In genomic region chr2:200944467-200945394, GRCh38 we compare ENCODE assay signal across 8 cellular contexts. TPM values are rescaled to one million over a fixed set of nuclear protein-coding genes. Genes with fewer than 3 reads are reported as not detected.
DNase-seq lines count a peak whose midpoint lies in the region; ATAC-seq and TF ChIP-seq lines count a peak whose summit lies in the region.

No MANE protein-coding gene starts in this region.

- DNase-seq in ELR (ENCODE audit: low read depth) (peak; percentile 97), RPMI7951 (ENCODE audit: low read depth) (peak; percentile 80), brain pericyte (ENCODE audit: low read depth, low spot score) (peak; percentile 46), smooth muscle cell (lab: John Stamatoyannopoulos, UW; ENCODE audit: unreplicated experiment) (no peak), NCI-H446 treated with DMSO at 0.1 percent for 48 hours (lab: John Stamatoyannopoulos, UW) (no peak), inferior parietal cortex (ENCODE audit: extremely low spot score) (no peak), WERI-Rb-1 (no peak)

- no peaks in the 10 kb centered on the region for H3K79me2 ChIP-seq in smooth muscle cell (ENCODE audit: low read depth)

- H3K27me3 ChIP-seq in smooth muscle cell (ENCODE audit: low read depth), result no peaks in the 10 kb centered on the region
- no peaks in the 10 kb centered on the region for H3K27me3 ChIP-seq in WERI-Rb-1 (ENCODE audit: insufficient read depth, low read depth, severe bottlenecking)

- peaks cover 2% of the 10 kb centered on the region for H3K36me3 ChIP-seq in smooth muscle cell (ENCODE audit: low read depth)
- H3K36me3 ChIP-seq in WERI-Rb-1, result peaks cover 47% of the 10 kb centered on the region

- H3K9me3 ChIP-seq in smooth muscle cell (replicated peaks; ENCODE audit: low read depth), result no peaks in the 10 kb centered on the region
- H3K9me3 ChIP-seq in WERI-Rb-1 (ENCODE audit: severe bottlenecking), result no peaks in the 10 kb centered on the region

- H3K9ac ChIP-seq in smooth muscle cell (ENCODE audit: low read depth), result peak overlapping the region; percentile 25

- H3K4me3 ChIP-seq in smooth muscle cell, result no peak overlapping the region
- no peak overlapping the region for H3K4me3 ChIP-seq in WERI-Rb-1 (ENCODE audit: low read depth, low read length)

- H4K20me1 ChIP-seq in smooth muscle cell (ENCODE audit: low read depth), result no peaks in the 10 kb centered on the region

- no peak for ATAC-seq in HG03378 (IDR thresholded peaks at IDR 0.05; ENCODE audit: unreplicated experiment)

- no peaks in the 10 kb centered on the region for H3F3A ChIP-seq in smooth muscle cell (ENCODE audit: low read depth)

- TF ChIP-seq CTCF in smooth muscle cell (IDR thresholded peaks at IDR 0.05; ENCODE audit: borderline replicate concordance, insufficient read depth, poor library complexity, severe bottlenecking) (no peak), WERI-Rb-1 (IDR thresholded peaks at IDR 0.05; ENCODE audit: low read depth, low read length) (no peak)

- H2AFZ ChIP-seq in smooth muscle cell (ENCODE audit: low read depth), result no peak overlapping the region

- peak overlapping the region; percentile 15 for H3K4me2 ChIP-seq in smooth muscle cell

- H3K27ac ChIP-seq in smooth muscle cell (ENCODE audit: low read depth), result peak overlapping the region; percentile 94
- no peak overlapping the region for H3K27ac ChIP-seq in WERI-Rb-1

- WGBS in smooth muscle cell (ENCODE audit: low lambda C conversion rate), result 60% methylated on average over 12 of the region's 12 CpGs

- H3K4me1 ChIP-seq in smooth muscle cell (ENCODE audit: low read depth), result no peaks in the 10 kb centered on the region

RNA-seq across cellular contexts. Expression of gene ORC2, which starts 18.7 kb away (rescaled TPM):
- 16.8 and 17.1 TPM in 2 replicates for total RNA-seq in RPMI7951 (2014; rRNA removed; shearing (Covaris generic))
- 11.5 and 16.0 TPM in 2 replicates for total RNA-seq in smooth muscle cell
- polyA plus RNA-seq in smooth muscle cell, result 7.1 and 8.3 TPM in 2 replicates

RNA-seq across cellular contexts. Expression of gene NIF3L1, which starts 55.6 kb away (rescaled TPM):
- total RNA-seq in RPMI7951 (2014; rRNA removed; shearing (Covaris generic)), result 91.8 and 107 TPM in 2 replicates
- total RNA-seq in smooth muscle cell, result 28.8 and 39.7 TPM in 2 replicates
- 22.3 and 24.0 TPM in 2 replicates for polyA plus RNA-seq in smooth muscle cell

RNA-seq across cellular contexts. Expression of gene PPIL3, which starts 55.9 kb away (rescaled TPM):
- 43.8 and 71.6 TPM in 2 replicates for total RNA-seq in RPMI7951 (2014; rRNA removed; shearing (Covaris generic))
- total RNA-seq in smooth muscle cell, result 62.8 and 70.1 TPM in 2 replicates
- polyA plus RNA-seq in smooth muscle cell, result 42.5 and 44.2 TPM in 2 replicates

Comparison
In these comparisons a context has a peak if more than half of its experiments do, and no peak if none do; other contexts are left out.
1. DNase-seq: peak in ELR (single experiment), RPMI7951 (single experiment) and brain pericyte (single experiment); none in smooth muscle cell (single experiment), NCI-H446 treated with DMSO at 0.1 percent for 48 hours (single experiment), inferior parietal cortex (single experiment) and WERI-Rb-1 (single experiment).